Comparison of ENCODE assay signal across 16 cellular contexts in the genomic region with DNA sequence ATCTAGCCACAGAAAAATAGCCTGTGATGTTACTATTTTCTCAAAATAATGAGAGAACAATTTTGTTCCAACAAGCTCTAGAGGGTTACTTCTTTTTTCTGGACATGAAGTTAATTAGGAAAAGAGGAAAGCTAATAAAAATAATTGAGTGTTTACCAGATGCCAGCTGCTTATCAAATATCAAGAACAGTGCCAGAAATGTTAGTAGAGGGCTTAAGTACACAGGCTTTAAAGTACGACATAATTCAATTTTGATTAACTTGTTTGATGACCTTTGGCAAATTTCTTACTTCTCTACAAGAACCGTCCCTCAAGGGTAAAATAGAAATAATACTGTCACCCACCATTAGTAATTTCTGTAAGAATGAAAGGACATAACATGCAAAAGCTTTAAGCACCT.
DNase-seq lines count a peak whose midpoint lies in the region; FAIRE-seq and TF ChIP-seq lines count a peak whose summit lies in the region.
"Had no signal": no experiment of that assay in that cellular context is flagged by ENCODE, and none has a peak within 500 bp of the region (broad histone marks: within the 10 kb centered on the region; RNA-seq: fewer than 3 reads in every experiment).

No MANE protein-coding gene starts in this region.

- H3K4me2 ChIP-seq in SK-N-SH, result no peak overlapping the region
- H3K4me2 ChIP-seq: BLaER1, GM23338 had no signal

- no peak overlapping the region for H2AFZ ChIP-seq in SK-N-SH (ENCODE audit: low read depth)
- H2AFZ ChIP-seq: GM23338 had no signal

- FAIRE-seq in kidney (lab: Jason Lieb, UNC), result no peak
- FAIRE-seq: GM12878 had no signal

- H3K9me2 ChIP-seq in SK-N-SH, result no peaks in the 10 kb centered on the region; the same call in 1 of the 2 replicates

- no peak for TF ChIP-seq CTCF in SK-N-SH (IDR thresholded peaks at IDR 0.05)
- TF ChIP-seq CTCF in spleen (IDR thresholded peaks at IDR 0.05 in 8 of 11, conservative IDR thresholded peaks at IDR 0.05 in 3 of 11), result no peak
- no peak for TF ChIP-seq CTCF in kidney (IDR thresholded peaks at IDR 0.05; ENCODE audit: borderline replicate concordance, extremely low read depth, insufficient read depth)

- H3K27ac ChIP-seq in SK-N-SH (ENCODE audit: low read depth in 2 of 2, low read length in 1 of 2), result peak overlapping the region in 1 of 2 experiments; percentile 84; a peak in 2 of 4 replicates
- no peak overlapping the region for H3K27ac ChIP-seq in spleen
- no peak overlapping the region for H3K27ac ChIP-seq in kidney (ENCODE audit: low read depth in 2 of 2, low read length in 2 of 2)
- H3K27ac ChIP-seq: 22Rv1, BLaER1, HL-60 had no signal

- H3F3A ChIP-seq in SK-N-SH (replicated peaks; ENCODE audit: insufficient read depth), result no peaks in the 10 kb centered on the region

- 11% methylated on average over 2 of the region's 2 CpGs for WGBS in SK-N-SH (ENCODE audit: low lambda C conversion rate)
- 51 to 71% (median 61%) methylated on average over 2 of the region's 2 CpGs for WGBS in spleen, 5 donors

- H3K4me1 ChIP-seq in SK-N-SH (ENCODE audit: control insufficient read depth in 1 of 2, insufficient read depth in 2 of 2, low read depth in 1 of 2, low read length in 1 of 2) (peaks cover 0 to 6% of the 10 kb centered on the region in 2 experiments; a peak in 1 of 4 replicates), spleen (no peaks in the 10 kb centered on the region), kidney (ENCODE audit: control insufficient read depth in 1 of 2, insufficient read depth in 1 of 2, low read depth in 1 of 2, low read length in 2 of 2) (no peaks in the 10 kb centered on the region)
- H3K4me1 ChIP-seq: BLaER1 had no signal

- no peak for TF ChIP-seq POLR2A in spleen (IDR thresholded peaks at IDR 0.05)

- no peaks in the 10 kb centered on the region for H4K20me1 ChIP-seq in SK-N-SH (ENCODE audit: insufficient read depth)
- H4K20me1 ChIP-seq: BLaER1 had no signal

- H3K4me3 ChIP-seq in SK-N-SH (ENCODE audit: low read depth in 2 of 2, low read length in 1 of 2) (no peak overlapping the region), spleen (no peak overlapping the region), kidney (ENCODE audit: low read length in 2 of 2) (no peak overlapping the region)
- H3K4me3 ChIP-seq: BLaER1, GM12878, GM23338 had no signal

- H3K27me3 ChIP-seq in SK-N-SH (ENCODE audit: insufficient read depth) (no peaks in the 10 kb centered on the region), spleen (replicated peaks in 1 of 7) (no peaks in the 10 kb centered on the region)
- H3K27me3 ChIP-seq: BLaER1 had no signal

- no peaks in the 10 kb centered on the region for H3K36me3 ChIP-seq in SK-N-SH (replicated peaks in 1 of 2; ENCODE audit: control insufficient read depth in 1 of 2, insufficient read depth in 2 of 2, low read length in 1 of 2)
- H3K36me3 ChIP-seq in spleen, result no peaks in the 10 kb centered on the region
- H3K36me3 ChIP-seq in kidney (ENCODE audit: control insufficient read depth in 1 of 2, insufficient read depth in 2 of 2, low read length in 2 of 2), result no peaks in the 10 kb centered on the region
- H3K36me3 ChIP-seq: BLaER1 had no signal

- DNase-seq in NCI-H1417 (lab: John Stamatoyannopoulos, UW) (peak in 2 of 3 experiments; percentile 9 to 77), NCI-H1417 treated with DMSO at 0.1 percent for 48 hours (lab: John Stamatoyannopoulos, UW) (no peak), NCI-H748 (lab: John Stamatoyannopoulos, UW; ENCODE audit: unreplicated experiment) (peak; percentile 40), SK-N-SH (peak; percentile 10), spleen (no peak), LoVo (ENCODE audit: low spot score) (no peak), kidney (no peak)
- DNase-seq: AML-193; CD8-positive, alpha-beta memory T cell; DMS79; H7 had no signal

- TF ChIP-seq EP300 in SK-N-SH (IDR thresholded peaks at IDR 0.05; ENCODE audit: borderline replicate concordance in 1 of 2, low read depth in 1 of 2, low read length in 1 of 2), result peak in 1 of 2 experiments; percentile 91; a peak in 2 of 4 replicates

- POLR2A ChIA-PET in SK-N-SH (lab: Yijun Ruan, JAX), result no interaction called here

- intact Hi-C loops in spleen (cut with DNase I; ENCODE audit: low total_unique reads), result no loop called here
- intact Hi-C loops in kidney (cut with DNase I), result no loop called here

- H3K9me3 ChIP-seq in SK-N-SH, result no peaks in the 10 kb centered on the region
- H3K9me3 ChIP-seq in spleen, result peaks cover 0 to 3% (median 0%) of the 10 kb centered on the region in 8 donors
- H3K9me3 ChIP-seq in kidney (ENCODE audit: control insufficient read depth in 1 of 2, low read length in 2 of 2), result no peaks in the 10 kb centered on the region
- H3K9me3 ChIP-seq: BLaER1 had no signal

- H3K79me2 ChIP-seq in SK-N-SH (ENCODE audit: insufficient read depth), result no peaks in the 10 kb centered on the region

- TF ChIP-seq RAD21 in SK-N-SH (IDR thresholded peaks at IDR 0.05; ENCODE audit: low read length), result no peak

- CTCF ChIA-PET in SK-N-SH (lab: Yijun Ruan, JAX), result interaction anchor here (0.6 kb wide), 1 partner anchor 107 kb away, joined by 3 read pairs; no protein-coding TSS in a partner anchor

- H3K9ac ChIP-seq in SK-N-SH, result no peak overlapping the region
- no peak overlapping the region for H3K9ac ChIP-seq in kidney (ENCODE audit: low read length in 2 of 2)
- H3K9ac ChIP-seq: BLaER1 had no signal

TF ChIP-seq in SK-N-SH, 30 proteins besides CTCF, POLR2A, EP300 and RAD21:
- no peak for TF ChIP-seq ELF1 (IDR thresholded peaks at IDR 0.05)
- no peak for TF ChIP-seq JUND (IDR thresholded peaks at IDR 0.05)
- TF ChIP-seq CHD2 (IDR thresholded peaks at IDR 0.05; ENCODE audit: low read length, partially characterized antibody), result no peak
- TF ChIP-seq RCOR1 (IDR thresholded peaks at IDR 0.05; ENCODE audit: low read length), result peak; percentile 74
- no peak for TF ChIP-seq FOXJ3 (CRISPR knock-in tag; IDR thresholded peaks at IDR 0.05)
- no peak for TF ChIP-seq TAF1 (IDR thresholded peaks at IDR 0.05; ENCODE audit: borderline replicate concordance, low read depth, low read length)
- TF ChIP-seq GATA2 (CRISPR knock-in tag; IDR thresholded peaks at IDR 0.05), result peak; percentile 71
- TF ChIP-seq RFX5 (IDR thresholded peaks at IDR 0.05; ENCODE audit: low read length), result no peak
- no peak for TF ChIP-seq YY1 (IDR thresholded peaks at IDR 0.05; ENCODE audit: low read depth)
- TF ChIP-seq GABPA (IDR thresholded peaks at IDR 0.05; ENCODE audit: low read depth), result no peak
- TF ChIP-seq TCF12 (IDR thresholded peaks at IDR 0.05), result no peak
- no peak for TF ChIP-seq NRF1 (IDR thresholded peaks at IDR 0.05; ENCODE audit: low read depth, low read length)
- TF ChIP-seq USF2 (IDR thresholded peaks at IDR 0.05; ENCODE audit: borderline replicate concordance, low read depth, low read length), result no peak

Comparison
In these comparisons a context has a peak if more than half of its experiments do, and no peak if none do; other contexts are left out.
1. DNase-seq: peak in NCI-H1417 (2 of 3), NCI-H748 (single experiment) and SK-N-SH (single experiment); none in NCI-H1417 treated with DMSO at 0.1 percent for 48 hours (single experiment), spleen (single experiment), LoVo (single experiment) and kidney (single experiment).